1 cellular context compared by ENCODE assay signal in the genomic region with DNA sequence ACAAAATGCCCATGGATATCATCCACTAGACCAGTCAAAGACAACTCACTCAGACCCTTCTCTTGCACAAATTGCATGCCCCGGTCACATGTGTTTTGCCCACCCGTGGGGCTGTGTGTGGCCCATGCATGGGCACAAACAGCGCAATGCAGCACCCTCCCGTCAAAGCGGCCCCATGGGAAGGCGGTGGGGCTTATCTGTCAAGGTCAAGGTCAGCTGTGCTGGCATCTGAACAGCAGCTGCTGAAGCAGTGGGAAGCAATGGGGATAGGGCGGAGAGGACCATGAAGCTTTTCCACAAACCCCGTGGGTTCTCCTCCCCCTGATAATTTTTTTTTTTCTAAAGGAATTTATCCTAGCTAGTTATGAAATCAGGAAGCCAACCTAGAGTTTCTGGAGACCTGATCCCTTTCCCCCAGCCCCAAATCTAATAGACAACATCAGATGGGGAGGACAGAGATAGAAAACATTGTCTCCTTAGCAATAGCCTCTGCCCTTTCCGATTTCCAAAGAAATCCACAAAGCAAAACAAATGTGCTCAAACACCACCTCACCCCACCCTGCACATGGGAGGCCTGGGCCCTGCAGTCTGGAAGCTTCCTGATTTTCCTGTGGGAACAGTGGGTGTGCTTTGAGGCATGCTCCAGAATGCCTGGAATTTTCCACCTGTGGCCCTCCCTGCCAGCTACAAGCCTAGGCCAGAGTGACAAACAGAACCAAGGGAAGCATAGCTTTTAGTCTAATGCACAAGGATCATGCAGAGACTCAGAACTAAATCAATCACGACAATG.
TF ChIP-seq lines count a peak whose summit lies in the region.

No MANE protein-coding gene starts in this region.

TF ChIP-seq in H1, 55 proteins besides CTCF, POLR2A, EP300 and RAD21:
- TF ChIP-seq TEAD4 (IDR thresholded peaks at IDR 0.05; ENCODE audit: low read depth, low read length): peak; percentile 82
- TF ChIP-seq, protein P1, sequence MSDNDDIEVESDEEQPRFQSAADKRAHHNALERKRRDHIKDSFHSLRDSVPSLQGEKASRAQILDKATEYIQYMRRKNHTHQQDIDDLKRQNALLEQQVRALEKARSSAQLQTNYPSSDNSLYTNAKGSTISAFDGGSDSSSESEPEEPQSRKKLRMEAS (IDR thresholded peaks at IDR 0.05): 0 out of 2 replicates have a peak, but pooled peaks have one; percentile 39
- no peak for TF ChIP-seq KDM5A (IDR thresholded peaks at IDR 0.05; ENCODE audit: low read length)
